ENCODE assay signal across 8 cellular contexts in genomic region chr12:96985515-96986362, GRCh38.
A peak's percentile ranks its signal among the peaks of the same experiment; 100 is the strongest.
DNase-seq lines count a peak whose midpoint lies in the region; FAIRE-seq and TF ChIP-seq lines count a peak whose summit lies in the region.
"Had no signal": no experiment of that assay in that cellular context is flagged by ENCODE, and none has a peak within 500 bp of the region (broad histone marks: within the 10 kb centered on the region; RNA-seq: fewer than 3 reads in every experiment).

No MANE protein-coding gene starts in this region.

- WGBS in esophagus muscularis mucosa: 14% methylated on average over 48 of the region's 56 CpGs

- DNase-seq in GM12891 (ENCODE audit: insufficient read length, low spot score) (peak; percentile 52), HEK293T (ENCODE audit: extremely low spot score) (peak; percentile 68), NCI-H1105 (lab: John Stamatoyannopoulos, UW) (peak; percentile 61), esophagus muscularis mucosa (ENCODE audit: extremely low spot score) (peak; percentile 80), GDM1 (lab: John Stamatoyannopoulos, UW) (no peak)
- peak; percentile 15 to 22 (median 18) for DNase-seq in activated CD8-positive, alpha-beta memory T cell treated with anti-CD3 and anti-CD28 coated beads for 48 hours (ENCODE audit: low read depth in 2 of 3, low spot score in 2 of 3)

- H3K9me3 ChIP-seq in esophagus muscularis mucosa (no peaks in the 10 kb centered on the region), neutrophil (no peaks in the 10 kb centered on the region)

- CTCF ChIA-PET in HEK293T (lab: Yijun Ruan, JAX): interaction anchor here (0.9 kb wide), 1 partner anchor 48 kb away, joined by 3 read pairs; no protein-coding TSS in a partner anchor

- TF ChIP-seq EP300 in esophagus muscularis mucosa (IDR thresholded peaks at IDR 0.05): no peak

- H3K4me1 ChIP-seq in esophagus muscularis mucosa: peaks cover 5 to 31% (median 16%) of the 10 kb centered on the region in 4 donors
- H3K4me1 ChIP-seq in neutrophil (ENCODE audit: control insufficient read depth in 1 of 2, insufficient read depth in 1 of 2, low read depth in 1 of 2, low read length in 1 of 2): peaks cover 2 to 7% of the 10 kb centered on the region in 2 experiments

- intact Hi-C loops in esophagus muscularis mucosa (cut with DNase I): loop anchor here (5.0 to 10.0 kb wide), 3 partner anchors 322 to 1389 kb away; no protein-coding TSS in a partner anchor

- peak; percentile 60 to 94 (median 79) for TF ChIP-seq CTCF in esophagus muscularis mucosa (IDR thresholded peaks at IDR 0.05)
- TF ChIP-seq CTCF in neutrophil (IDR thresholded peaks at IDR 0.05): peak; percentile 48

- POLR2A ChIA-PET in HEK293T (lab: Yijun Ruan, JAX): no interaction called here

- TF ChIP-seq POLR2A in GM12891 (IDR thresholded peaks at IDR 0.05; ENCODE audit: low read depth, low read length): no peak
- no peak for TF ChIP-seq POLR2A in esophagus muscularis mucosa (IDR thresholded peaks at IDR 0.05; ENCODE audit: low read depth)

- peak; percentile 52 for FAIRE-seq in GM12891 (lab: Jason Lieb, UNC)

- H3K27ac ChIP-seq in esophagus muscularis mucosa (replicated peaks in 1 of 4) (no peak overlapping the region), neutrophil (no peak overlapping the region)
- H3K27ac ChIP-seq: epithelial cell of prostate had no signal

- H3K4me3 ChIP-seq in esophagus muscularis mucosa: peak overlapping the region; percentile 46 to 60 (median 50)
- H3K4me3 ChIP-seq in neutrophil (ENCODE audit: low read depth in 1 of 2, low read length in 1 of 2): no peak overlapping the region

- peaks cover 0 to 12% (median 0%) of the 10 kb centered on the region in 4 donors for H3K27me3 ChIP-seq in esophagus muscularis mucosa
- H3K27me3 ChIP-seq in neutrophil: peaks cover 67% of the 10 kb centered on the region

- H3K36me3 ChIP-seq in esophagus muscularis mucosa (no peaks in the 10 kb centered on the region), neutrophil (no peaks in the 10 kb centered on the region)

TF ChIP-seq in GM12891, 5 proteins besides CTCF, POLR2A, EP300 and RAD21:
- no peak for TF ChIP-seq POU2F2 (IDR thresholded peaks at IDR 0.05; ENCODE audit: low read depth, low read length)
- TF ChIP-seq POLR2AphosphoS5 (IDR thresholded peaks at IDR 0.05; ENCODE audit: low read depth, low read length): no peak
- no peak for TF ChIP-seq SPI1 (IDR thresholded peaks at IDR 0.05; ENCODE audit: low read depth, low read length)
- no peak for TF ChIP-seq PAX5 (IDR thresholded peaks at IDR 0.05; ENCODE audit: insufficient read depth, low read length, severe bottlenecking)
- no peak for TF ChIP-seq TAF1 (IDR thresholded peaks at IDR 0.05; ENCODE audit: low read depth, low read length)

TF ChIP-seq in HEK293T, 16 proteins besides CTCF, POLR2A, EP300 and RAD21:
- TF ChIP-seq BHLHE40 (IDR thresholded peaks at IDR 0.05; ENCODE audit: borderline replicate concordance): no peak
- TF ChIP-seq TARDBP (IDR thresholded peaks at IDR 0.05): no peak
- no peak for TF ChIP-seq ELF4 (IDR thresholded peaks at IDR 0.05)
- no peak for TF ChIP-seq LEF1 (IDR thresholded peaks at IDR 0.05; ENCODE audit: borderline replicate concordance)
- TF ChIP-seq PKNOX1 (IDR thresholded peaks at IDR 0.05): no peak
- TF ChIP-seq FOXK2 (IDR thresholded peaks at IDR 0.05): no peak

Comparison
In these comparisons a context has a peak if more than half of its experiments do, and no peak if none do; other contexts are left out.
1. H3K4me3 ChIP-seq: peak in esophagus muscularis mucosa (4 of 4); none in neutrophil (0 of 2).